10 cellular contexts compared by ENCODE assay signal in the genomic region with DNA sequence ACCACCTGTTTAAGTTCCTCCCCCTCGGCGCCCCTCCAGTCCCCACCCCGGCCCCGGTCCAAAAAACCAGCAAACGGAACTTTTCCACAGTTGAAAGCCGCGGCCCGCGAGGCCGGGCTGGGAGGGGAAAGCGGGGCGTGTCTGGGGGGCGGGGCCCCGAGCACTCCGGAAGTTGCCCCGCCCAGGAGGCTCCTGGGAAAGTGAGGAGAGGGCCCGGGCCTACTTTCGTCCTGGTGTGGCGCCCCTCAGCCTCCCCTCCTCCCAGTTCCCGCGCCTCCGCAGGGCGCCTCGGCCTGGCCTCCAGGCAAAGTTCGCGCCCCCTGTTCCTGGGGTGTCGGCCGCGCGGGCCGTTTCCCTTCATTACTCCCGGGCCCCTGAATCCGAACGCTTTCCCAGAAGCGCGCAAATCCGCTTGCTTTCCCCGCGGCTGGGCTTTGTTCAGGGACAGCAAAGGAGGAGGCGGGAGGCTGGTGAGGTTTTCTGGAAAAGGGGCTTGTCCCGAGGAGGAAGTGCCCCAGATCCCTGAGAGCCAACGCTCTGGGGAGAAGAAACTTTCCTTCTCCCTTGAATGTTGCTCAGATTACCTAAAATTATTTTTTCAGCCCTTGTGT. TPM values are rescaled to one million over a fixed set of nuclear protein-coding genes. Genes with fewer than 3 reads are reported as not detected.
DNase-seq lines count a peak whose midpoint lies in the region; ATAC-seq and TF ChIP-seq lines count a peak whose summit lies in the region.
"Had no signal": no experiment of that assay in that cellular context is flagged by ENCODE, and none has a peak within 500 bp of the region (broad histone marks: within the 10 kb centered on the region; RNA-seq: fewer than 3 reads in every experiment).

No MANE protein-coding gene starts in this region.

- H4K8ac ChIP-seq in mesenchymal stem cell (ENCODE audit: low read length), result no peak overlapping the region

- H3K14ac ChIP-seq in mesenchymal stem cell (ENCODE audit: low read length in 2 of 2), result no peak overlapping the region

- no peak for TF ChIP-seq POLR2A in testis (IDR thresholded peaks at IDR 0.05)
- TF ChIP-seq POLR2A in erythroblast (IDR thresholded peaks at IDR 0.05; ENCODE audit: low read length), result no peak

- H3K27me3 Mint-ChIP-seq in activated CD8-positive, alpha-beta memory T cell treated with anti-CD3 and anti-CD28 coated beads, Interleukin-2, amount 10 ng/mL, durations not matched to agents 7 days and 5 days, result peaks cover 88% of the 10 kb centered on the region

- H3K9me3 ChIP-seq in duodenal mucosa (ENCODE audit: control insufficient read depth in 1 of 2, low read length in 2 of 2) (no peaks in the 10 kb centered on the region), mesenchymal stem cell (ENCODE audit: control insufficient read depth, low read length) (no peaks in the 10 kb centered on the region), testis (no peaks in the 10 kb centered on the region)

- H3K36me3 ChIP-seq in duodenal mucosa (ENCODE audit: control insufficient read depth in 1 of 2, insufficient read depth in 2 of 2, low read length in 2 of 2) (no peaks in the 10 kb centered on the region), mesenchymal stem cell (ENCODE audit: control insufficient read depth in 1 of 2, insufficient read depth in 2 of 2, low read depth in 1 of 2, low read length in 2 of 2) (no peaks in the 10 kb centered on the region), testis (ENCODE audit: low read depth, missing control alignments) (no peaks in the 10 kb centered on the region)

- no peak overlapping the region for H3K27ac Mint-ChIP-seq in activated CD8-positive, alpha-beta memory T cell treated with anti-CD3 and anti-CD28 coated beads, Interleukin-2, amount 10 ng/mL, durations not matched to agents 7 days and 5 days

- H3K27me3 ChIP-seq in duodenal mucosa (ENCODE audit: control insufficient read depth in 1 of 2, insufficient read depth in 2 of 2, low read length in 2 of 2) (peaks cover 87 to 94% of the 10 kb centered on the region in 2 donors), mesenchymal stem cell (ENCODE audit: control insufficient read depth in 1 of 2, insufficient read depth in 1 of 2, low read length in 2 of 2) (peaks cover 80 to 89% of the 10 kb centered on the region in 2 experiments), testis (no peaks in the 10 kb centered on the region)

- CTCF ChIA-PET in activated CD8-positive, alpha-beta memory T cell treated with anti-CD3 and anti-CD28 coated beads, Interleukin-2, amount 10 ng/mL, durations not matched to agents 7 days and 5 days (lab: Charles Lee), result no interaction called here

- no peak for TF ChIP-seq CTCF in testis (IDR thresholded peaks at IDR 0.05)

- no peak overlapping the region for H3K4ac ChIP-seq in mesenchymal stem cell (ENCODE audit: low read depth in 1 of 2, low read length in 2 of 2)

- H3K27ac ChIP-seq in duodenal mucosa (ENCODE audit: low read depth, low read length) (no peak overlapping the region), mesenchymal stem cell (ENCODE audit: low read length, poor library complexity, severe bottlenecking) (no peak overlapping the region), testis (peak overlapping the region; percentile 60 to 76)

- H2AK5ac ChIP-seq in mesenchymal stem cell (ENCODE audit: low read length, severe bottlenecking), result no peak overlapping the region

- H3K36me3 Mint-ChIP-seq in activated CD8-positive, alpha-beta memory T cell treated with anti-CD3 and anti-CD28 coated beads, Interleukin-2, amount 10 ng/mL, durations not matched to agents 7 days and 5 days, result peaks cover 10% of the 10 kb centered on the region

- H3K4me1 Mint-ChIP-seq in activated CD8-positive, alpha-beta memory T cell treated with anti-CD3 and anti-CD28 coated beads, Interleukin-2, amount 10 ng/mL, durations not matched to agents 7 days and 5 days, result peaks cover 15% of the 10 kb centered on the region

- H3K9me3 Mint-ChIP-seq in activated CD8-positive, alpha-beta memory T cell treated with anti-CD3 and anti-CD28 coated beads, Interleukin-2, amount 10 ng/mL, durations not matched to agents 7 days and 5 days (ENCODE audit: low read depth), result no peaks in the 10 kb centered on the region

- intact Hi-C loops in testis (cut with DNase I; ENCODE audit: low total_unique reads), result no loop called here

- H2BK120ac ChIP-seq in mesenchymal stem cell (ENCODE audit: low read depth, low read length), result no peak overlapping the region

- no peaks in the 10 kb centered on the region for H3K79me1 ChIP-seq in mesenchymal stem cell (replicated peaks; ENCODE audit: low read length, poor library complexity, severe bottlenecking)

- no peak overlapping the region for H3K23ac ChIP-seq in mesenchymal stem cell (ENCODE audit: low read length in 2 of 2)

- H3K18ac ChIP-seq in mesenchymal stem cell (ENCODE audit: low read depth in 1 of 2, low read length in 2 of 2), result no peak overlapping the region

- H3K4me2 ChIP-seq in mesenchymal stem cell (ENCODE audit: low read length, poor library complexity, severe bottlenecking), result peak overlapping the region; percentile 53

- no peak overlapping the region for H2BK15ac ChIP-seq in mesenchymal stem cell (ENCODE audit: low read depth, poor library complexity, severe bottlenecking)

- no peak for ATAC-seq in activated CD8-positive, alpha-beta memory T cell treated with anti-CD3 and anti-CD28 coated beads, Interleukin-2, amount 10 ng/mL, durations not matched to agents 7 days and 5 days
- ATAC-seq in GM19035 (IDR thresholded peaks at IDR 0.05; ENCODE audit: unreplicated experiment), result no peak

- peak overlapping the region; percentile 50 to 67 for H3K4me3 ChIP-seq in duodenal mucosa (ENCODE audit: low read depth in 1 of 2, low read length in 2 of 2)
- H3K4me3 ChIP-seq in mesenchymal stem cell (ENCODE audit: insufficient read depth in 1 of 2, low read depth in 1 of 2, low read length in 2 of 2), result peak overlapping the region in 1 of 2 experiments; percentile 60
- peak overlapping the region; percentile 46 to 52 for H3K4me3 ChIP-seq in testis

- H2AFZ ChIP-seq in mesenchymal stem cell (ENCODE audit: low read depth, low read length), result no peak overlapping the region

- H2BK12ac ChIP-seq in mesenchymal stem cell (ENCODE audit: low read length in 2 of 2), result no peak overlapping the region

- no peak overlapping the region for H2BK5ac ChIP-seq in mesenchymal stem cell (ENCODE audit: low read depth, low read length, poor library complexity, severe bottlenecking)

- H3K9ac ChIP-seq in duodenal mucosa (ENCODE audit: low read depth in 1 of 2, low read length in 2 of 2), result no peak overlapping the region
- H3K9ac ChIP-seq in mesenchymal stem cell (ENCODE audit: low read length), result peak overlapping the region; percentile 49

- DNase-seq in activated CD8-positive, alpha-beta memory T cell treated with anti-CD3 and anti-CD28 coated beads, Interleukin-2, amount 10 ng/mL, durations not matched to agents 7 days and 5 days, result no peak
- DNase-seq in activated CD8-positive, alpha-beta memory T cell treated with anti-CD3 and anti-CD28 coated beads, Interleukin-2, amount 50 U/mL, for 4 hours, result no peak
- DNase-seq in mesenchymal stem cell (no peak), testis (peak; percentile 78), erythroblast (lab: John Stamatoyannopoulos, UW) (no peak), ureter (ENCODE audit: low spot score) (no peak)
- DNase-seq: nucleus accumbens, SHP77 had no signal

- peak overlapping the region; percentile 11 for H3K4me3 Mint-ChIP-seq in activated CD8-positive, alpha-beta memory T cell treated with anti-CD3 and anti-CD28 coated beads, Interleukin-2, amount 10 ng/mL, durations not matched to agents 7 days and 5 days

- under 1% methylated on average over 34 of the region's 42 CpGs for WGBS in mesenchymal stem cell
- 0 to 14% methylated on average over 8 to 40 of the region's 42 CpGs for WGBS in testis, 2 donors

- no peak overlapping the region for H4K91ac ChIP-seq in mesenchymal stem cell (ENCODE audit: low read length)

- H3K4me1 ChIP-seq in duodenal mucosa (ENCODE audit: control insufficient read depth in 1 of 2, insufficient read depth in 2 of 2, low read length in 2 of 2) (peaks cover 11 to 13% of the 10 kb centered on the region in 2 donors), mesenchymal stem cell (ENCODE audit: control insufficient read depth, insufficient read depth, low read depth, low read length) (peaks cover 35% of the 10 kb centered on the region), testis (peaks cover 11% of the 10 kb centered on the region)

RNA-seq across cellular contexts. Expression of a gene that starts 4.4 kb away (rescaled TPM):
- total RNA-seq in activated CD8-positive, alpha-beta memory T cell treated with anti-CD3 and anti-CD28 coated beads, Interleukin-2, amount 10 ng/mL, durations not matched to agents 7 days and 5 days, result not detected
- polyA plus RNA-seq in mesenchymal stem cell (2013, experiment 1 of 2), result not detected
- polyA plus RNA-seq in mesenchymal stem cell (2013, experiment 2 of 2), result not detected
- total RNA-seq in testis (10 to 100 TPM in 1 of 2 donors, 1 to 10 TPM in 1; 6.3 to 11.8 TPM), ureter (not detected)
- polyA plus RNA-seq in testis (ENCODE audit: insufficient read depth, low read depth, low replicate concordance), result 6.7 TPM

Comparison
In these comparisons a context has a peak if more than half of its experiments do, and no peak if none do; other contexts are left out.
1. H3K27ac ChIP-seq: peak in testis (2 of 2); none in duodenal mucosa (single experiment) and mesenchymal stem cell (single experiment).